Comparison of ENCODE assay signal across 11 cellular contexts in the genomic region with DNA sequence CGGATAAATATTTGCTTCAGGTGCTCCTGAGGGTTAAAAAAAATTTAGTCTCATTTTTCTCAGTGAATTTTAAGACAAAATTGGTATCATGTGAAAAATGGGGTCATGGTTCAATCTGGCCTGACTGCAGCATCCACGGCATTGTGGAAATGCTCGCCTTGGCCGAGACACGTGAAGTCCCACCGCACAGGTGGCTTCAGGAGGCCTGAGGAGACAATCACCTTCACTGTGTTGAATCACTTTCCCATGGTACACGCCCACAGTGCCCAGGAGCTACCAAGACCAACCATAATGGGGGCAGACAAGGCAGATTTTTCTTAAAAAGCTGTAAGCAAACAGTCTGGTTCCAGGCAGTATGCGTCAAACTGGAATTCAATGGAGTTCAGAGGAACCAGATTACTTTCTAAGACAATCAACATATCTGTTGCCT. TPM values are rescaled to one million over a fixed set of nuclear protein-coding genes. Genes with fewer than 3 reads are reported as not detected.
A peak's percentile ranks its signal among the peaks of the same experiment; 100 is the strongest.
DNase-seq lines count a peak whose midpoint lies in the region; ATAC-seq, FAIRE-seq and TF ChIP-seq lines count a peak whose summit lies in the region.
"Had no signal": no experiment of that assay in that cellular context is flagged by ENCODE, and none has a peak within 500 bp of the region (broad histone marks: within the 10 kb centered on the region; RNA-seq: fewer than 3 reads in every experiment).

No MANE protein-coding gene starts in this region.

- H3K27ac ChIP-seq in heart left ventricle (peak overlapping the region; percentile 45 to 92 (median 78)), cingulate gyrus (ENCODE audit: low read depth, low read length) (peak overlapping the region; percentile 84), neutrophil (peak overlapping the region; percentile 40), vagina (peak overlapping the region; percentile 87), small intestine (ENCODE audit: low read depth in 1 of 2, low read length in 1 of 2) (peak overlapping the region in 1 of 2 donors; percentile 89)

- TF ChIP-seq POLR2A in heart left ventricle (IDR thresholded peaks at IDR 0.05) (no peak), vagina (IDR thresholded peaks at IDR 0.05) (no peak)

- no peaks in the 10 kb centered on the region for H3K9me3 ChIP-seq in heart left ventricle
- no peaks in the 10 kb centered on the region for H3K9me3 ChIP-seq in neutrophil
- H3K9me3 ChIP-seq in vagina = no peaks in the 10 kb centered on the region
- no peaks in the 10 kb centered on the region for H3K9me3 ChIP-seq in small intestine (ENCODE audit: control insufficient read depth, low read depth)
- H3K9me3 ChIP-seq: BE2C had no signal

- H3K27me3 ChIP-seq in heart left ventricle (no peaks in the 10 kb centered on the region), neutrophil (no peaks in the 10 kb centered on the region), vagina (no peaks in the 10 kb centered on the region), small intestine (ENCODE audit: control insufficient read depth in 2 of 2, insufficient read depth in 2 of 2, low read length in 2 of 2) (no peaks in the 10 kb centered on the region)
- H3K27me3 ChIP-seq: BE2C had no signal

- intact Hi-C loops in heart left ventricle (cut with DNase I) = loop anchor here in 8 of 10 donors (2.0 to 10.0 kb wide), 8 partner anchors 41 to 171 kb away; a partner anchor contains a TSS
- intact Hi-C loops in cardiac septum (cut with DNase I) = loop anchor here (5.0 kb wide), 1 partner anchor 104 kb away; a partner anchor contains a TSS
- intact Hi-C loops in vagina (cut with DNase I) = loop anchor here (5.0 kb wide), 2 partner anchors 66 to 171 kb away; no protein-coding TSS in a partner anchor

- WGBS in heart left ventricle, 4 donors = 78 to 86% (median 83%) methylated on average over 8 of the region's 8 CpGs
- WGBS in small intestine, 3 donors = 47 to 75% (median 55%) methylated on average over 8 of the region's 8 CpGs

- TF ChIP-seq CTCF in heart left ventricle (IDR thresholded peaks at IDR 0.05) = no peak
- no peak for TF ChIP-seq CTCF in neutrophil (IDR thresholded peaks at IDR 0.05)
- no peak for TF ChIP-seq CTCF in vagina (IDR thresholded peaks at IDR 0.05)

- peaks cover 0 to 48% (median 26%) of the 10 kb centered on the region in 9 donors for H3K36me3 ChIP-seq in heart left ventricle
- H3K36me3 ChIP-seq in neutrophil = peaks cover 43% of the 10 kb centered on the region
- H3K36me3 ChIP-seq in vagina = peaks cover 0 to 18% of the 10 kb centered on the region in 2 donors
- peaks cover 9 to 12% of the 10 kb centered on the region in 2 donors for H3K36me3 ChIP-seq in small intestine (ENCODE audit: control insufficient read depth in 2 of 2, insufficient read depth in 2 of 2, low read length in 2 of 2)

- ATAC-seq in heart left ventricle = peak in 1 of 4 donors; percentile 1

- DNase-seq in heart left ventricle (no peak), cardiac septum (ENCODE audit: low spot score) (no peak), vagina (ENCODE audit: extremely low spot score in 2 of 2) (no peak), superior temporal gyrus (ENCODE audit: extremely low spot score) (no peak), HPDE6-E6E7 (ENCODE audit: extremely low spot score) (no peak), small intestine (no peak)
- DNase-seq: activated CD4-positive, alpha-beta T cell treated with anti-CD3 and anti-CD28 coated beads for 4 hours had no signal

- H3K4me1 ChIP-seq in heart left ventricle = peaks cover 13 to 63% (median 45%) of the 10 kb centered on the region in 12 donors
- H3K4me1 ChIP-seq in neutrophil (ENCODE audit: control insufficient read depth in 1 of 2, insufficient read depth in 1 of 2, low read depth in 1 of 2, low read length in 1 of 2) = peaks cover 6 to 8% of the 10 kb centered on the region in 2 experiments
- H3K4me1 ChIP-seq in vagina = peaks cover 57% of the 10 kb centered on the region
- peaks cover 0 to 6% of the 10 kb centered on the region in 2 donors for H3K4me1 ChIP-seq in small intestine (ENCODE audit: control insufficient read depth in 2 of 2, insufficient read depth in 1 of 2, low read depth in 1 of 2, low read length in 1 of 2)

- H3K4me3 ChIP-seq in heart left ventricle (no peak overlapping the region), neutrophil (ENCODE audit: low read depth in 1 of 2, low read length in 1 of 2) (no peak overlapping the region), vagina (no peak overlapping the region), small intestine (ENCODE audit: low read depth in 1 of 2, low read length in 2 of 2) (no peak overlapping the region)

- FAIRE-seq in small intestine (lab: Jason Lieb, UNC) = no peak
- FAIRE-seq: urothelium cell line had no signal

RNA-seq across cellular contexts. Expression of a gene that starts 11.0 kb away (rescaled TPM):
- total RNA-seq in heart left ventricle (1 to 10 TPM; 3.6 to 9.9 (median 5.7) TPM), cardiac septum (10.6 TPM), vagina (1.2 TPM)
- polyA plus RNA-seq in heart left ventricle (1 to 10 TPM; 5.7 to 6.2 TPM), small intestine (1 to 10 TPM; 1.6 to 6.8 (median 2.0) TPM)

RNA-seq across cellular contexts. Expression of a gene that starts 35.6 kb away (rescaled TPM):
- total RNA-seq in heart left ventricle (1 to 10 TPM in 8 of 9 donors, under 1 TPM in 1; 0.97 to 3.8 (median 2.3) TPM), cardiac septum (1.3 TPM), vagina (19.4 TPM)
- polyA plus RNA-seq in heart left ventricle (1 to 10 TPM in 1 of 2 donors, under 1 TPM in 1; 0.99 to 3.5 TPM), small intestine (10 to 100 TPM in 1 of 3 donors, 1 to 10 TPM in 2; 2.2 to 10.4 (median 4.6) TPM)
